Comparison of ENCODE assay signal across 25 cellular contexts in the genomic region with DNA sequence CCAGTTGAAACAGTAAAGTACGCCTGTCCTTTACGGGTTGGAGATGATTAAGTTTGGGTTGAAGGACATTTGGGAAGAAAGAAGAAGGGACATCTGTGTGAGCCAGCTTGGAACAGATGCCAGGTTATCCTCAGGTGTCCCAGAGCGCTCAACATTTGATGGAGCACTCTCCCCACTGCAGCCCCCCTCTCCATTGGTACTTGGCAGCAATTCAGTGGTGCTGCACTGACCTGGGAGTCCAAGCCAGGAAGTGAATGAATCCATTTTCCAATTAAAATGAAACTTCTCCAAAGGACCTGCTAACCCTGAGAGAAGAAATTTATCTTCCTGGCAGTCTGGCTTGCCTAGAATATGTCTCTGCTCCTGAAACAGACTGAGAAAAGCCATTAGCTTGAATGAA.
"Had no signal": no experiment of that assay in that cellular context is flagged by ENCODE, and none has a peak within 500 bp of the region (broad histone marks: within the 10 kb centered on the region; RNA-seq: fewer than 3 reads in every experiment).

No MANE protein-coding gene starts in this region.

- H3K9me3 ChIP-seq: neutrophil, pancreas, psoas muscle, right lobe of liver, sigmoid colon, suprapubic skin, testis, tibial artery, transverse colon, upper lobe of right lung, uterus had no signal

- H3K27ac ChIP-seq: neutrophil, pancreas, psoas muscle, right lobe of liver, sigmoid colon, suprapubic skin, testis, tibial artery, transverse colon, upper lobe of right lung had no signal

- H3K36me3 ChIP-seq: neutrophil, pancreas, right lobe of liver, sigmoid colon, suprapubic skin, tibial artery, transverse colon, upper lobe of right lung, uterus had no signal

- H3K27me3 ChIP-seq: neutrophil, pancreas, right lobe of liver, sigmoid colon, suprapubic skin, testis, tibial artery, transverse colon, upper lobe of right lung, uterus had no signal

- DNase-seq: naive thymus-derived CD4-positive, alpha-beta T cell; natural killer cell; nephron progenitor cell; pancreas; posterior cingulate gyrus; psoas muscle; right cardiac atrium; right lobe of liver; sigmoid colon; small intestine; stimulated activated CD4-positive, alpha-beta T cell treated with anti-CD3 and anti-CD28 coated beads, Interleukin-15, amount 100 ng/mL, for 24 hours; stimulated activated CD4-positive, alpha-beta T cell treated with anti-CD3 and anti-CD28 coated beads, Interleukin-2, amount 100 ng/mL, for 24 hours; stimulated activated CD4-positive, alpha-beta T cell treated with anti-CD3 and anti-CD28 coated beads, Interleukin-2, amount 100 ng/mL, for 48 hours; stimulated activated CD4-positive, alpha-beta T cell treated with anti-CD3 and anti-CD28 coated beads, Interleukin-4, amount 100 ng/mL, for 4 hours; stimulated activated CD8-positive, alpha-beta memory T cell treated with anti-CD3 and anti-CD28 coated beads, Interleukin-4, amount 100 ng/mL, for 48 hours; stimulated activated naive CD4-positive, alpha-beta T cell; stimulated activated naive CD8-positive, alpha-beta T cell treated with anti-CD3 and anti-CD28 coated beads, Interleukin-15, amount 100 ng/mL, for 72 hours; stimulated activated naive CD8-positive, alpha-beta T cell treated with anti-CD3 and anti-CD28 coated beads, Interleukin-15, Interleukin-2, amounts not matched to agents 100 U/mL and 50 U/mL, for 24 hours; testis; tibial artery; transverse colon; upper lobe of right lung; uterus had no signal

- H3K4me3 ChIP-seq: pancreas, psoas muscle, right lobe of liver, sigmoid colon, suprapubic skin, testis, tibial artery, transverse colon, upper lobe of right lung, uterus had no signal
